In genomic region chr3:78519281-78519680, GRCh38 we compare ENCODE assay signal across 22 cellular contexts.
DNase-seq lines count a peak whose midpoint lies in the region; ATAC-seq lines count a peak whose summit lies in the region.
"Had no signal": no experiment of that assay in that cellular context is flagged by ENCODE, and none has a peak within 500 bp of the region (broad histone marks: within the 10 kb centered on the region; RNA-seq: fewer than 3 reads in every experiment).

No MANE protein-coding gene starts in this region.

- no peak overlapping the region for H3K4me3 ChIP-seq in adipocyte (ENCODE audit: low read length)
- H3K4me3 ChIP-seq: BLaER1, GM12878 had no signal

- DNase-seq in adipocyte (ENCODE audit: low read depth) (peak; percentile 46), dedifferentiated amniotic fluid mesenchymal stem cell (ENCODE audit: extremely low spot score) (peak; percentile 16), globus pallidus (ENCODE audit: low spot score) (peak; percentile 3), superior temporal gyrus (ENCODE audit: extremely low spot score) (peak; percentile 25), HCEC 1CT (no peak)
- no peak for DNase-seq in stimulated activated CD4-positive, alpha-beta T cell treated with anti-CD3 and anti-CD28 coated beads, Interleukin-15, amount 100 ng/mL, for 24 hours
- DNase-seq: Caco-2; CD4-positive, alpha-beta T cell; DMS 273 treated with DMSO at 0.1 percent for 48 hours; DMS79 treated with DMSO at 0.1 percent for 48 hours; Kasumi-1; MM.1S; NCI-H1048; NCI-H1417 treated with DMSO at 0.1 percent for 48 hours; NCI-H187; NK-92 treated with Interleukin-12 subunit alpha and Interleukin-12 subunit beta, amount 100 ng/mL, for 24 hours; SIG-M5; SK-N-SH had no signal

- no peaks in the 10 kb centered on the region for H3K36me3 ChIP-seq in adipocyte (ENCODE audit: control insufficient read depth, insufficient read depth, low read length, severe bottlenecking)
- H3K36me3 ChIP-seq: BLaER1 had no signal

- H3K27me3 ChIP-seq in adipocyte (replicated peaks; ENCODE audit: control insufficient read depth, insufficient read depth, low read length), result no peaks in the 10 kb centered on the region
- H3K27me3 ChIP-seq: BLaER1 had no signal

- ATAC-seq in HG03025 (IDR thresholded peaks at IDR 0.05; ENCODE audit: low FRiP score, unreplicated experiment), result no peak
- ATAC-seq in HG03571 (IDR thresholded peaks at IDR 0.05; ENCODE audit: unreplicated experiment), result no peak
- ATAC-seq: GM12878 had no signal

- no peaks in the 10 kb centered on the region for H3K9me3 ChIP-seq in adipocyte (ENCODE audit: control insufficient read depth, low read length)
- H3K9me3 ChIP-seq: BLaER1, Caco-2, SK-N-SH had no signal

- no peak overlapping the region for H3K9ac ChIP-seq in adipocyte (ENCODE audit: low read length)
- H3K9ac ChIP-seq: BLaER1, SK-N-SH had no signal

- H3K4me1 ChIP-seq in adipocyte (ENCODE audit: control insufficient read depth, insufficient read depth, low read length), result peaks cover 3% of the 10 kb centered on the region
- H3K4me1 ChIP-seq: BLaER1, Caco-2 had no signal

Comparison
In these comparisons a context has a peak if more than half of its experiments do, and no peak if none do; other contexts are left out.
1. DNase-seq: peak in adipocyte (single experiment), dedifferentiated amniotic fluid mesenchymal stem cell (single experiment), globus pallidus (single experiment) and superior temporal gyrus (single experiment); none in stimulated activated CD4-positive, alpha-beta T cell treated with anti-CD3 and anti-CD28 coated beads, Interleukin-15, amount 100 ng/mL, for 24 hours (single experiment) and HCEC 1CT (single experiment).